21 cellular contexts compared by ENCODE assay signal in genomic region chr3:15676259-15676658, GRCh38.
"Had no signal": no experiment of that assay in that cellular context is flagged by ENCODE, and none has a peak within 500 bp of the region (broad histone marks: within the 10 kb centered on the region; RNA-seq: fewer than 3 reads in every experiment).

No MANE protein-coding gene starts in this region.

- H3K4me3 ChIP-seq: adrenal gland, prostate gland, right atrium auricular region, transverse colon had no signal

- ATAC-seq: activated naive CD4-positive, alpha-beta T cell treated with anti-CD3 and anti-CD28 coated beads, Interleukin-2, amount 50 U/mL, for 72 hours; left ventricle myocardium superior; natural killer cell; stimulated activated memory B cell treated with anti-CD40 and anti-IgM and Interleukin-4, amounts not matched to agents 10 μg/mL and 1 μg/mL and 100 μg/mL, for 72 hours; WTC11 had no signal

- H3K36me3 ChIP-seq: prostate gland had no signal

- H3K27ac ChIP-seq: adrenal gland, prostate gland, right atrium auricular region, transverse colon had no signal

- H3K9me3 ChIP-seq: adrenal gland, prostate gland, right atrium auricular region, transverse colon had no signal

- H3K27me3 ChIP-seq: adrenal gland, right atrium auricular region, transverse colon had no signal

- H3K4me1 ChIP-seq: prostate gland, right atrium auricular region, transverse colon had no signal

- FAIRE-seq: astrocyte, frontal cortex, urothelium cell line had no signal

- DNase-seq: activated T-cell treated with anti-CD3 and anti-CD28 coated beads, Interleukin-2, amount 50 U/mL, for 1 hour; adrenal gland; central memory CD4-positive, alpha-beta T cell; dermis blood vessel endothelial cell; effector CD8-positive, alpha-beta T cell; erythroblast; hippocampal formation; left ventricle myocardium superior; midbrain; natural killer cell; stimulated activated CD4-positive, alpha-beta T cell treated with anti-CD3 and anti-CD28 coated beads, Interleukin-1b, Interleukin-23, amount 100 ng/mL, for 48 hours; T-helper 9 cell; transverse colon had no signal
